In the genomic region with DNA sequence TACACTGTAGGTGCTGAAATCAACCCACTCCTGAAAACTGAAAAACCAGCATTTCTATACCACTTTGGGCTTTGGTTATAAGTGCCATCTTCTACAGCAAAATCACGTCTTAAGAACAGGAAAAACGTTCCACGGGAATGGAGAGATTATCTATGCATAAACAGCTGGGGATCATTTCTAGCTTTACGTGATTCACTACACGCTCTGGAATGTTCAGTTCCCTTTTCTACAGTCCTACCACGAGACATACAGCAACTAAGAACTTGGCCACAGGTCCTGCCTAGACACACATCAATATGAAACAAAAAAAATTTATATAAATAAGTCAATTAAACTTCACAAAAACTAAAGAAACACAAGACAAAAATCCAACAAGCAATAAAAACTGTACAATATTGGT, we compare ENCODE assay signal across 1 cellular context.
A peak's percentile ranks its signal among the peaks of the same experiment; 100 is the strongest.
TF ChIP-seq lines count a peak whose summit lies in the region.

No MANE protein-coding gene starts in this region.

TF ChIP-seq in GM12878, 131 proteins besides CTCF, POLR2A, EP300 and RAD21 (continued from another document):
- TF ChIP-seq BCLAF1 (IDR thresholded peaks at IDR 0.05) (0 out of 2 replicates have a peak, but pooled peaks have one; percentile 8), YY1 (IDR thresholded peaks at IDR 0.05; ENCODE audit: low read depth, low read length) (no peak), ZNF217 (IDR thresholded peaks at IDR 0.05) (0 out of 2 replicates have a peak, but pooled peaks have one; percentile 22), ZNF592 (IDR thresholded peaks at IDR 0.05) (no peak), ZBTB33 (IDR thresholded peaks at IDR 0.05) (no peak), SIX5 (IDR thresholded peaks at IDR 0.05; ENCODE audit: low read depth, low read length, severe bottlenecking) (no peak)
